ENCODE assay signal across 10 cellular contexts in genomic region chr9:715310-715709, GRCh38.
A peak's percentile ranks its signal among the peaks of the same experiment; 100 is the strongest.
DNase-seq lines count a peak whose midpoint lies in the region; ATAC-seq and TF ChIP-seq lines count a peak whose summit lies in the region.
"Had no signal": no experiment of that assay in that cellular context is flagged by ENCODE, and none has a peak within 500 bp of the region (broad histone marks: within the 10 kb centered on the region; RNA-seq: fewer than 3 reads in every experiment).

No MANE protein-coding gene starts in this region.

- POLR2A ChIA-PET in PC-9 (lab: Charles Lee; ENCODE audit: unreplicated experiment) = no interaction called here

- peaks cover 86% of the 10 kb centered on the region for H3K4me1 Mint-ChIP-seq in HFFc6 (ENCODE audit: low read depth)

- peaks cover 23% of the 10 kb centered on the region for H3K4me1 ChIP-seq in testis
- no peaks in the 10 kb centered on the region for H3K4me1 ChIP-seq in PC-9 (replicated peaks; ENCODE audit: insufficient read depth)

- WGBS in testis, 2 donors = 44 to 47% methylated on average over 2 of the region's 2 CpGs

- ATAC-seq in GM19351 (IDR thresholded peaks at IDR 0.05; ENCODE audit: unreplicated experiment) (no peak), HG03039 (IDR thresholded peaks at IDR 0.05; ENCODE audit: unreplicated experiment) (no peak)

- H3K4me3 Mint-ChIP-seq in HFFc6 = peak overlapping the region; percentile 73

- H4K20me1 ChIP-seq in PC-9 (ENCODE audit: insufficient read depth) = no peaks in the 10 kb centered on the region

- TF ChIP-seq POLR2A in testis (IDR thresholded peaks at IDR 0.05) = no peak

- H3F3A ChIP-seq in PC-9 (ENCODE audit: insufficient read depth, low read depth) = no peaks in the 10 kb centered on the region

- H3K9me2 ChIP-seq in PC-9 (ENCODE audit: insufficient read depth) = no peaks in the 10 kb centered on the region

- no peaks in the 10 kb centered on the region for H3K9me3 ChIP-seq in testis
- no peaks in the 10 kb centered on the region for H3K9me3 ChIP-seq in PC-9 (ENCODE audit: insufficient read depth, low read depth)
- H3K9me3 ChIP-seq: ovary had no signal

- no peak for TF ChIP-seq CTCF in HFFc6 (IDR thresholded peaks at IDR 0.05)
- no peak for TF ChIP-seq CTCF in testis (IDR thresholded peaks at IDR 0.05)
- TF ChIP-seq CTCF in PC-9 (conservative IDR thresholded peaks at IDR 0.05) = no peak

- no peak overlapping the region for H2AFZ ChIP-seq in PC-9

- H3K27me3 Mint-ChIP-seq in HFFc6 (ENCODE audit: insufficient read depth) = no peaks in the 10 kb centered on the region; the same call in 1 of the 2 replicates

- DNase-seq in HFFc6 (no peak), medulla oblongata (ENCODE audit: extremely low spot score) (peak; percentile 41), testis (no peak), NCI-H1436 treated with DMSO at 0.1 percent for 48 hours (lab: John Stamatoyannopoulos, UW) (no peak), PC-9 (no peak)
- DNase-seq: activated CD8-positive, alpha-beta memory T cell treated with anti-CD3 and anti-CD28 coated beads, Interleukin-2, amount 50 U/mL, for 48 hours; ovary had no signal

- peak overlapping the region; percentile 51 for H3K27ac ChIP-seq in cingulate gyrus (ENCODE audit: low read depth, low read length)
- H3K27ac ChIP-seq in testis = peak overlapping the region; percentile 48 to 74
- no peak overlapping the region for H3K27ac ChIP-seq in PC-9
- H3K27ac ChIP-seq: ovary had no signal

- CTCF ChIA-PET in PC-9 (lab: Charles Lee) = no interaction called here

- intact Hi-C loops in testis (cut with DNase I; ENCODE audit: low total_unique reads) (no loop called here), PC-9 (cut with micrococcal nuclease; ENCODE audit: unreplicated experiment) (no loop called here)

- H3K9me3 Mint-ChIP-seq in HFFc6 = no peaks in the 10 kb centered on the region

- no TSS peak for BruUV-seq in PC-9 (replicated peaks; lab: Mats Ljungman, UMichigan)

- H3K36me3 ChIP-seq in testis (ENCODE audit: low read depth, missing control alignments) = no peaks in the 10 kb centered on the region
- H3K36me3 ChIP-seq in PC-9 (ENCODE audit: low read depth) = no peaks in the 10 kb centered on the region
- H3K36me3 ChIP-seq: ovary had no signal

- no peaks in the 10 kb centered on the region for H3K27me3 ChIP-seq in testis
- H3K27me3 ChIP-seq in PC-9 (ENCODE audit: insufficient read depth, low read depth) = no peaks in the 10 kb centered on the region
- H3K27me3 ChIP-seq: ovary had no signal

- no peaks in the 10 kb centered on the region for H3K79me2 ChIP-seq in PC-9 (ENCODE audit: low read depth)

- no peak overlapping the region for H3K4me2 ChIP-seq in PC-9

- H3K36me3 Mint-ChIP-seq in HFFc6 (ENCODE audit: low read depth) = peaks cover 56% of the 10 kb centered on the region

- H3K4me3 ChIP-seq in testis (no peak overlapping the region), PC-9 (no peak overlapping the region)
- H3K4me3 ChIP-seq: ovary had no signal

- peak overlapping the region; percentile 72 for H3K27ac Mint-ChIP-seq in HFFc6
